2 cellular contexts compared by ENCODE assay signal in genomic region chr17:28395968-28396367, GRCh38.
TF ChIP-seq lines count a peak whose summit lies in the region.

No MANE protein-coding gene starts in this region.

TF ChIP-seq in A549, 52 proteins besides CTCF, POLR2A, EP300 and RAD21:
- TF ChIP-seq POLR2AphosphoS2 (conservative IDR thresholded peaks at IDR 0.05; ENCODE audit: low read length) = 0 out of 2 replicates have a peak, but pooled peaks have one; percentile 55
- TF ChIP-seq RCOR1 (IDR thresholded peaks at IDR 0.05; ENCODE audit: low read depth, low read length) = no peak
- TF ChIP-seq HMGXB4 (CRISPR knock-in tag; IDR thresholded peaks at IDR 0.05; ENCODE audit: borderline replicate concordance) = no peak
- no peak for TF ChIP-seq ATOH8 (CRISPR knock-in tag; IDR thresholded peaks at IDR 0.05; ENCODE audit: low read depth)

TF ChIP-seq in H1, 55 proteins besides CTCF, POLR2A, EP300 and RAD21:
- TF ChIP-seq MAFK (IDR thresholded peaks at IDR 0.05; ENCODE audit: low read depth, low read length) (no peak), SIX5 (IDR thresholded peaks at IDR 0.05; ENCODE audit: low read depth, low read length) (no peak), PHF8 (conservative IDR thresholded peaks at IDR 0.05; ENCODE audit: low read depth, low read length) (no peak), KDM5A (IDR thresholded peaks at IDR 0.05; ENCODE audit: low read length) (no peak), SP1 (IDR thresholded peaks at IDR 0.05; ENCODE audit: low read depth, low read length) (no peak)
